In genomic region chr17:28042721-28043291, GRCh38 we compare ENCODE assay signal across 9 cellular contexts. TPM values are rescaled to one million over a fixed set of nuclear protein-coding genes. Genes with fewer than 3 reads are reported as not detected.
DNase-seq lines count a peak whose midpoint lies in the region; ATAC-seq and TF ChIP-seq lines count a peak whose summit lies in the region.
"Had no signal": no experiment of that assay in that cellular context is flagged by ENCODE, and none has a peak within 500 bp of the region (broad histone marks: within the 10 kb centered on the region; RNA-seq: fewer than 3 reads in every experiment).

No MANE protein-coding gene starts in this region.

- H3K9me3 ChIP-seq in mesodermal cell (ENCODE audit: control insufficient read depth, low read length) = no peaks in the 10 kb centered on the region

- POLR2A ChIA-PET in AG04449 (lab: Yijun Ruan, JAX) = interaction anchor here (1.0 kb wide), 1 partner anchor 10 kb away, joined by 3 read pairs; no protein-coding TSS in a partner anchor

- CTCF ChIA-PET in AG04449 (lab: Yijun Ruan, JAX) = interaction anchor here (2.1 kb wide), 1 partner anchor 149 kb away, joined by 4 read pairs; no protein-coding TSS in a partner anchor

- H3K4me1 Mint-ChIP-seq in HFFc6 (ENCODE audit: low read depth) = peaks cover 85% of the 10 kb centered on the region

- ATAC-seq in HG03045 (IDR thresholded peaks at IDR 0.05; ENCODE audit: unreplicated experiment) (no peak), GM18520 (IDR thresholded peaks at IDR 0.05; ENCODE audit: unreplicated experiment) (no peak), GM18873 (IDR thresholded peaks at IDR 0.05; ENCODE audit: low FRiP score, unreplicated experiment) (no peak)

- in situ Hi-C loops in astrocyte of the spinal cord (cut with HindIII; ENCODE audit: low sequenced_read_pairs) = no loop called here

- H3K4me3 Mint-ChIP-seq in HFFc6 = peak overlapping the region; percentile 92

- H3K4me3 ChIP-seq in AG04449 (ENCODE audit: low read depth, low read length) = peak overlapping the region; percentile 78
- H3K4me3 ChIP-seq in astrocyte of the spinal cord (ENCODE audit: low read depth, low read length) = peak overlapping the region; percentile 89
- H3K4me3 ChIP-seq in mesodermal cell (ENCODE audit: extremely low read depth, insufficient read depth, low read length, poor library complexity, severe bottlenecking) = peak overlapping the region; percentile 73

- TF ChIP-seq CTCF in AG04449 (IDR thresholded peaks at IDR 0.05; ENCODE audit: insufficient read depth, low read length, missing control alignments) = no peak
- no peak for TF ChIP-seq CTCF in HFFc6 (IDR thresholded peaks at IDR 0.05)
- no peak for TF ChIP-seq CTCF in astrocyte of the spinal cord (IDR thresholded peaks at IDR 0.05; ENCODE audit: low read depth, low read length)

- DNase-seq in AG04449 (ENCODE audit: low read depth, low spot score) = no peak
- no peak for DNase-seq in HFFc6
- DNase-seq in astrocyte of the spinal cord (ENCODE audit: low read depth, low spot score) = no peak
- DNase-seq in SKM-1 treated with dmso at 0.1 percent for 144 hours (lab: John Stamatoyannopoulos, UW; ENCODE audit: unreplicated experiment) = no peak
- DNase-seq: SIG-M5 had no signal

- H3K27me3 Mint-ChIP-seq in HFFc6 (ENCODE audit: insufficient read depth) = peaks cover 6% of the 10 kb centered on the region

- peak overlapping the region; percentile 83 for H3K27ac Mint-ChIP-seq in HFFc6

- H3K9me3 Mint-ChIP-seq in HFFc6 = peaks cover 9% of the 10 kb centered on the region; the same call in 1 of the 2 replicates

- no peak overlapping the region for H3K27ac ChIP-seq in mesodermal cell (ENCODE audit: low read depth, low read length, severe bottlenecking)

- peaks cover 24% of the 10 kb centered on the region for H3K36me3 ChIP-seq in mesodermal cell (ENCODE audit: control insufficient read depth, insufficient read depth, low read length)

- H3K4me1 ChIP-seq in mesodermal cell (ENCODE audit: control insufficient read depth, insufficient read depth, low read length, poor library complexity, severe bottlenecking) = peaks cover 21% of the 10 kb centered on the region

- WGBS in mesodermal cell (ENCODE audit: insufficient coverage in 2 of 2), 2 experiments = 95 to 96% methylated on average over 13 to 14 of the region's 16 CpGs

- H3K36me3 Mint-ChIP-seq in HFFc6 (ENCODE audit: low read depth) = peaks cover 57% of the 10 kb centered on the region

RNA-seq across cellular contexts. Expression of gene NLK, which starts 0.3 kb away (rescaled TPM):
- 10 to 100 TPM; 18.5 to 25.3 (median 22.1) TPM for total RNA-seq in HFFc6 (2021; fragmentation: NEBNext Ultra II Directional; extraction: Animal tissue kit (Norgen Biotek cat#: 25700))
- 27.1 TPM for polyA plus RNA-seq in mesodermal cell (2013, experiment 1 of 2)
- 28.0 TPM for polyA plus RNA-seq in mesodermal cell (2013, experiment 2 of 2)
